Comparison of ENCODE assay signal across 8 cellular contexts in genomic region chr15:66292261-66293084, GRCh38. TPM values are rescaled to one million over a fixed set of nuclear protein-coding genes. Genes with fewer than 3 reads are reported as not detected.
A peak's percentile ranks its signal among the peaks of the same experiment; 100 is the strongest.
DNase-seq lines count a peak whose midpoint lies in the region; ATAC-seq and TF ChIP-seq lines count a peak whose summit lies in the region.

No MANE protein-coding gene starts in this region.

- H3K27ac ChIP-seq in iPS-18a (ENCODE audit: low read length) (no peak overlapping the region), stomach smooth muscle (ENCODE audit: low read length) (peak overlapping the region; percentile 76), foreskin keratinocyte (no peak overlapping the region)

- H3K27me3 Mint-ChIP-seq in activated CD8-positive, alpha-beta T cell treated with anti-CD3 and anti-CD28 coated beads, Interleukin-2, amount 10 ng/mL, durations not matched to agents 7 days and 5 days (ENCODE audit: low read depth): no peaks in the 10 kb centered on the region

- peak; percentile 35 for DNase-seq in NCI-H748 (lab: John Stamatoyannopoulos, UW; ENCODE audit: unreplicated experiment)
- DNase-seq in NCI-H748 treated with DMSO at 0.1 percent for 48 hours (lab: John Stamatoyannopoulos, UW): no peak
- DNase-seq in activated CD8-positive, alpha-beta T cell treated with anti-CD3 and anti-CD28 coated beads, Interleukin-2, amount 10 ng/mL, durations not matched to agents 7 days and 5 days: no peak
- no peak for DNase-seq in foreskin keratinocyte

- CTCF ChIA-PET in activated CD8-positive, alpha-beta T cell treated with anti-CD3 and anti-CD28 coated beads, Interleukin-2, amount 10 ng/mL, durations not matched to agents 7 days and 5 days (lab: Charles Lee): interaction anchor here (0.6 to 5.3 kb wide), 7 partner anchors 12 to 205 kb away, joined by 3 to 53 read pairs (median 3); partner anchors contain the start of genes MEGF11 and SNAPC5

- no peak for TF ChIP-seq CTCF in foreskin keratinocyte (conservative IDR thresholded peaks at IDR 0.05)

- POLR2A ChIA-PET in activated CD8-positive, alpha-beta T cell treated with anti-CD3 and anti-CD28 coated beads, Interleukin-2, amount 10 ng/mL, durations not matched to agents 7 days and 5 days (lab: Charles Lee): interaction anchor here (0.8 to 2.0 kb wide), 2 partner anchors 10 to 206 kb away, joined by 3 to 7 read pairs; no protein-coding TSS in a partner anchor

- no peak for ATAC-seq in activated CD8-positive, alpha-beta T cell treated with anti-CD3 and anti-CD28 coated beads, Interleukin-2, amount 10 ng/mL, durations not matched to agents 7 days and 5 days
- ATAC-seq in HG03378 (IDR thresholded peaks at IDR 0.05; ENCODE audit: unreplicated experiment) (no peak), HG02938 (IDR thresholded peaks at IDR 0.05; ENCODE audit: unreplicated experiment) (no peak), foreskin keratinocyte (no peak)

- peaks cover 52% of the 10 kb centered on the region for H3K4me1 Mint-ChIP-seq in activated CD8-positive, alpha-beta T cell treated with anti-CD3 and anti-CD28 coated beads, Interleukin-2, amount 10 ng/mL, durations not matched to agents 7 days and 5 days (ENCODE audit: low read depth)

- H3K9me3 ChIP-seq in iPS-18a (ENCODE audit: control insufficient read depth, low read depth, low read length): no peaks in the 10 kb centered on the region
- no peaks in the 10 kb centered on the region for H3K9me3 ChIP-seq in stomach smooth muscle (ENCODE audit: control insufficient read depth in 2 of 2, low read length in 2 of 2)

- peak overlapping the region; percentile 80 for H3K4me3 Mint-ChIP-seq in activated CD8-positive, alpha-beta T cell treated with anti-CD3 and anti-CD28 coated beads, Interleukin-2, amount 10 ng/mL, durations not matched to agents 7 days and 5 days

- H3K27me3 ChIP-seq in iPS-18a (ENCODE audit: control insufficient read depth, insufficient read depth, low read length): no peaks in the 10 kb centered on the region
- H3K27me3 ChIP-seq in stomach smooth muscle (ENCODE audit: control insufficient read depth in 1 of 2, insufficient read depth in 2 of 2, low read length in 2 of 2): no peaks in the 10 kb centered on the region
- no peaks in the 10 kb centered on the region for H3K27me3 ChIP-seq in foreskin keratinocyte

- H3K36me3 ChIP-seq in iPS-18a (ENCODE audit: control insufficient read depth, low read depth, low read length) (no peaks in the 10 kb centered on the region), stomach smooth muscle (ENCODE audit: control insufficient read depth in 2 of 2, insufficient read depth in 2 of 2, low read length in 2 of 2) (no peaks in the 10 kb centered on the region)

- no peaks in the 10 kb centered on the region for H3K9me3 Mint-ChIP-seq in activated CD8-positive, alpha-beta T cell treated with anti-CD3 and anti-CD28 coated beads, Interleukin-2, amount 10 ng/mL, durations not matched to agents 7 days and 5 days (ENCODE audit: insufficient read depth)

- H3K27ac Mint-ChIP-seq in activated CD8-positive, alpha-beta T cell treated with anti-CD3 and anti-CD28 coated beads, Interleukin-2, amount 10 ng/mL, durations not matched to agents 7 days and 5 days: peak overlapping the region; percentile 84

- peak overlapping the region; percentile 70 for H3K4me3 ChIP-seq in iPS-18a (ENCODE audit: low read length)
- peak overlapping the region; percentile 83 to 84 for H3K4me3 ChIP-seq in stomach smooth muscle (ENCODE audit: low read length in 2 of 2)

- H3K4me1 ChIP-seq in iPS-18a (ENCODE audit: control insufficient read depth, low read depth, low read length) (peaks cover 19% of the 10 kb centered on the region), stomach smooth muscle (ENCODE audit: control insufficient read depth, insufficient read depth, low read length) (peaks cover 26% of the 10 kb centered on the region), foreskin keratinocyte (peaks cover 14% of the 10 kb centered on the region)

- H3K36me3 Mint-ChIP-seq in activated CD8-positive, alpha-beta T cell treated with anti-CD3 and anti-CD28 coated beads, Interleukin-2, amount 10 ng/mL, durations not matched to agents 7 days and 5 days (ENCODE audit: low read depth): peaks cover 13% of the 10 kb centered on the region

- H3K9ac ChIP-seq in iPS-18a (ENCODE audit: low read length) (peak overlapping the region; percentile 71), stomach smooth muscle (ENCODE audit: low read length in 2 of 2) (peak overlapping the region; percentile 92 to 94)

RNA-seq across cellular contexts. Expression of gene DIS3L, which starts 0.9 kb away (rescaled TPM):
- 10 to 100 TPM; 23.6 to 24.3 TPM for total RNA-seq in activated CD8-positive, alpha-beta T cell treated with anti-CD3 and anti-CD28 coated beads, Interleukin-2, amount 10 ng/mL, durations not matched to agents 7 days and 5 days
- total RNA-seq in foreskin keratinocyte: 9.9 and 12.2 TPM in 2 replicates
- polyA plus RNA-seq in foreskin keratinocyte: 3.0 and 4.4 TPM in 2 replicates

RNA-seq across cellular contexts. Expression of gene MEGF11, which starts 38.9 kb away (rescaled TPM):
- not detected for total RNA-seq in activated CD8-positive, alpha-beta T cell treated with anti-CD3 and anti-CD28 coated beads, Interleukin-2, amount 10 ng/mL, durations not matched to agents 7 days and 5 days
- total RNA-seq in foreskin keratinocyte: not detected in 2 replicates
- polyA plus RNA-seq in foreskin keratinocyte: not detected in 2 replicates
